Comparison of ENCODE assay signal across 9 cellular contexts in the genomic region with DNA sequence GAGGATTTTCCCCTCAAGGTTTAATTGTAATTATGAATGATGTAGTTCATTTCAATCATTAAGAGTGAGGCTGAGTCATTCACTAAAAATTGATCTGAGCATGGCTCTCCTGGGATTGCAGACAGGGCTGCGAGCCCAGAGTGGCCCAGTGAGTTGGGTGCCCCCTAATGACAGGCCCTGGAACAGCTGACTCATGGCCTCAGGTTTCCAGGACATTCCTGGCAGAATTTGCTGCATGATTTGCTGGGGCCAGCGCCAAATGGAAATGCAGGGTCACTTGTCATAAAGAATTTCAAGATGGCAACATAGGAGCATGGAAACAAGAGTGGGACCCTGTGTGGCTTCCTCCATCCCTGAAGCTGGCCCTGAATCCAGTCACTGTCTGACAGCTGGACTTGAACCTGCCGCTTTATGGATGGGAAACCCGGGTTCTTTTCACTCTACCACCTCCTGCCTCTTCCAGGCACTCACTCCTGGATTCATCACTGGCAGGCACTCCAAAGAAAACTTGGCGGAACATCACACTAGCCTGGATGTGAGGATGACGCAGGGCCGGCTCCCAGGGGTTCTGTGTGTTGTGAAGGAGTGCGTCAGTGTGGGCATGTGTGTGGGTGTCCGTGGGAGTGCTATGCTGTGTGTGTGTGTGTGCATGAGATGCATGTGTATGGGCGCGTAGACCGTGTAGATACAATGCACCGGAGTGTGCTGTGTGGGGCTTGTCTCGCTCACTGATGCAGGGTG. TPM values are rescaled to one million over a fixed set of nuclear protein-coding genes. Genes with fewer than 3 reads are reported as not detected.
A peak's percentile ranks its signal among the peaks of the same experiment; 100 is the strongest.
DNase-seq lines count a peak whose midpoint lies in the region; ATAC-seq and TF ChIP-seq lines count a peak whose summit lies in the region.
"Had no signal": no experiment of that assay in that cellular context is flagged by ENCODE, and none has a peak within 500 bp of the region (broad histone marks: within the 10 kb centered on the region; RNA-seq: fewer than 3 reads in every experiment).

No MANE protein-coding gene starts in this region.

- WGBS in HUES64: 90% methylated on average over 14 of the region's 14 CpGs
- WGBS in SK-N-SH (ENCODE audit: low lambda C conversion rate): 90% methylated on average over 14 of the region's 14 CpGs
- 84 to 89% (median 87%) methylated on average over 14 of the region's 14 CpGs for WGBS in heart left ventricle, 4 donors
- 86 to 90% (median 88%) methylated on average over 13 to 14 of the region's 14 CpGs for WGBS in stomach, 5 donors

- no peaks in the 10 kb centered on the region for H3F3A ChIP-seq in SK-N-SH (replicated peaks; ENCODE audit: insufficient read depth)

- TF ChIP-seq RAD21 in SK-N-SH (IDR thresholded peaks at IDR 0.05; ENCODE audit: low read length): peak; percentile 67

- peak overlapping the region; percentile 64; the same call in 1 of the 2 replicates for H3K27ac ChIP-seq in HUES64 (ENCODE audit: low read depth, low read length)
- no peak overlapping the region for H3K27ac ChIP-seq in SK-N-SH (ENCODE audit: low read depth in 2 of 2, low read length in 1 of 2)
- no peak overlapping the region for H3K27ac ChIP-seq in heart left ventricle
- H3K27ac ChIP-seq in stomach: no peak overlapping the region
- H3K27ac ChIP-seq: ovary had no signal

- DNase-seq in EH (ENCODE audit: low read depth) (peak; percentile 77), SK-N-SH (peak; percentile 81), heart left ventricle (peak in 2 of 5 donors; percentile 42 to 55), stomach (peak; percentile 56), GF-D8 (lab: John Stamatoyannopoulos, UW) (no peak)

- POLR2A ChIA-PET in SK-N-SH (lab: Yijun Ruan, JAX): no interaction called here

- peak; percentile 57 to 82 (median 72) for ATAC-seq in heart left ventricle
- no peak for ATAC-seq in HG02852 (IDR thresholded peaks at IDR 0.05; ENCODE audit: unreplicated experiment)
- ATAC-seq in GM18498 (IDR thresholded peaks at IDR 0.05; ENCODE audit: unreplicated experiment): no peak

- H3K27me3 ChIP-seq in HUES64 (ENCODE audit: insufficient read depth, low read length): no peaks in the 10 kb centered on the region
- no peaks in the 10 kb centered on the region for H3K27me3 ChIP-seq in SK-N-SH (ENCODE audit: insufficient read depth)
- no peaks in the 10 kb centered on the region for H3K27me3 ChIP-seq in heart left ventricle
- peaks cover 0 to 6% (median 0%) of the 10 kb centered on the region in 3 donors for H3K27me3 ChIP-seq in stomach
- H3K27me3 ChIP-seq: ovary had no signal

- intact Hi-C loops in heart left ventricle (cut with DNase I): no loop called here
- intact Hi-C loops in stomach (cut with DNase I; ENCODE audit: low total_unique reads): no loop called here

- H3K9me3 ChIP-seq in HUES64 (ENCODE audit: insufficient read depth, low read depth, low read length): no peaks in the 10 kb centered on the region
- no peaks in the 10 kb centered on the region for H3K9me3 ChIP-seq in SK-N-SH
- no peaks in the 10 kb centered on the region for H3K9me3 ChIP-seq in heart left ventricle
- H3K9me3 ChIP-seq in stomach: no peaks in the 10 kb centered on the region
- H3K9me3 ChIP-seq: ovary had no signal

- no peaks in the 10 kb centered on the region for H3K9me2 ChIP-seq in SK-N-SH

- H4K20me1 ChIP-seq in SK-N-SH (ENCODE audit: insufficient read depth): no peaks in the 10 kb centered on the region

- TF ChIP-seq POLR2A in heart left ventricle (IDR thresholded peaks at IDR 0.05) (no peak), stomach (IDR thresholded peaks at IDR 0.05) (no peak)

- peak overlapping the region; percentile 2; the same call in 1 of the 2 replicates for H3K9ac ChIP-seq in HUES64 (ENCODE audit: low read depth, low read length)
- H3K9ac ChIP-seq in SK-N-SH: no peak overlapping the region

- H3K4me1 ChIP-seq in HUES64 (ENCODE audit: insufficient read depth, low read length) (peaks cover 7% of the 10 kb centered on the region), SK-N-SH (ENCODE audit: control insufficient read depth in 1 of 2, insufficient read depth in 2 of 2, low read depth in 1 of 2, low read length in 1 of 2) (peaks cover 0 to 5% of the 10 kb centered on the region in 2 experiments; a peak in 1 of 4 replicates), heart left ventricle (peaks cover 0 to 6% (median 0%) of the 10 kb centered on the region in 12 donors), stomach (peaks cover 0 to 15% (median 0%) of the 10 kb centered on the region in 4 donors)

- TF ChIP-seq EP300 in SK-N-SH (IDR thresholded peaks at IDR 0.05; ENCODE audit: borderline replicate concordance in 1 of 2, low read depth in 1 of 2, low read length in 1 of 2) (no peak), stomach (IDR thresholded peaks at IDR 0.05) (no peak)

- no peak overlapping the region for H3K4me2 ChIP-seq in SK-N-SH

- no peaks in the 10 kb centered on the region for H3K79me2 ChIP-seq in SK-N-SH (ENCODE audit: insufficient read depth)

- TF ChIP-seq CTCF in SK-N-SH (IDR thresholded peaks at IDR 0.05) (peak; percentile 70), heart left ventricle (IDR thresholded peaks at IDR 0.05) (peak in 11 of 12 donors; percentile 27 to 58 (median 44)), stomach (IDR thresholded peaks at IDR 0.05) (peak in 2 of 7 experiments; percentile 26 to 37)

- no peak overlapping the region for H2AFZ ChIP-seq in SK-N-SH (ENCODE audit: low read depth)

- CTCF ChIA-PET in SK-N-SH (lab: Yijun Ruan, JAX): interaction anchor here (0.8 to 1.7 kb wide), 19 partner anchors 12 to 222 kb away, joined by 3 to 8 read pairs (median 3); a partner anchor contains a TSS

- H3K36me3 ChIP-seq in HUES64 (ENCODE audit: insufficient read depth, low read length): no peaks in the 10 kb centered on the region
- H3K36me3 ChIP-seq in SK-N-SH (replicated peaks in 1 of 2; ENCODE audit: control insufficient read depth in 1 of 2, insufficient read depth in 2 of 2, low read length in 1 of 2): no peaks in the 10 kb centered on the region
- H3K36me3 ChIP-seq in heart left ventricle: no peaks in the 10 kb centered on the region
- H3K36me3 ChIP-seq in stomach: no peaks in the 10 kb centered on the region
- H3K36me3 ChIP-seq: ovary had no signal

- H3K4me3 ChIP-seq in HUES64 (ENCODE audit: low read length): no peak overlapping the region
- no peak overlapping the region for H3K4me3 ChIP-seq in SK-N-SH (ENCODE audit: low read depth in 2 of 2, low read length in 1 of 2)
- H3K4me3 ChIP-seq in heart left ventricle: no peak overlapping the region
- no peak overlapping the region for H3K4me3 ChIP-seq in stomach
- H3K4me3 ChIP-seq: ovary had no signal

TF ChIP-seq in SK-N-SH, 30 proteins besides CTCF, POLR2A, EP300 and RAD21:
- TF ChIP-seq SMC3 (IDR thresholded peaks at IDR 0.05; ENCODE audit: low read depth, low read length): peak; percentile 36; the same call in 1 of the 2 replicates
- peak; percentile 18; the same call in 1 of the 2 replicates for TF ChIP-seq FOSL2 (IDR thresholded peaks at IDR 0.05; ENCODE audit: borderline replicate concordance, low read depth)
- TF ChIP-seq, protein P1, sequence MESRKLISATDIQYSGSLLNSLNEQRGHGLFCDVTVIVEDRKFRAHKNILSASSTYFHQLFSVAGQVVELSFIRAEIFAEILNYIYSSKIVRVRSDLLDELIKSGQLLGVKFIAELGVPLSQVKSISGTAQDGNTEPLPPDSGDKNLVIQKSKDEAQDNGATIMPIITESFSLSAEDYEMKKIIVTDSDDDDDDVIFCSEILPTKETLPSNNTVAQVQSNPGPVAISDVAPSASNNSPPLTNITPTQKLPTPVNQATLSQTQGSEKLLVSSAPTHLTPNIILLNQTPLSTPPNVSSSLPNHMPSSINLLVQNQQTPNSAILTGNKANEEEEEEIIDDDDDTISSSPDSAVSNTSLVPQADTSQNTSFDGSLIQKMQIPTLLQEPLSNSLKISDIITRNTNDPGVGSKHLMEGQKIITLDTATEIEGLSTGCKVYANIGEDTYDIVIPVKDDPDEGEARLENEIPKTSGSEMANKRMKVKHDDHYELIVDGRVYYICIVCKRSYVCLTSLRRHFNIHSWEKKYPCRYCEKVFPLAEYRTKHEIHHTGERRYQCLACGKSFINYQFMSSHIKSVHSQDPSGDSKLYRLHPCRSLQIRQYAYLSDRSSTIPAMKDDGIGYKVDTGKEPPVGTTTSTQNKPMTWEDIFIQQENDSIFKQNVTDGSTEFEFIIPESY (IDR thresholded peaks at IDR 0.05; ENCODE audit: borderline replicate concordance, low read depth): no peak
- TF ChIP-seq, protein P2, sequence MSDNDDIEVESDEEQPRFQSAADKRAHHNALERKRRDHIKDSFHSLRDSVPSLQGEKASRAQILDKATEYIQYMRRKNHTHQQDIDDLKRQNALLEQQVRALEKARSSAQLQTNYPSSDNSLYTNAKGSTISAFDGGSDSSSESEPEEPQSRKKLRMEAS (IDR thresholded peaks at IDR 0.05; ENCODE audit: low read depth): no peak
- TF ChIP-seq RXRA (IDR thresholded peaks at IDR 0.05; ENCODE audit: borderline replicate concordance, low read depth): no peak
- TF ChIP-seq MEF2A (IDR thresholded peaks at IDR 0.05; ENCODE audit: borderline replicate concordance, low read depth): no peak
- TF ChIP-seq GABPA (IDR thresholded peaks at IDR 0.05; ENCODE audit: low read depth): no peak
- no peak for TF ChIP-seq FOXJ3 (CRISPR knock-in tag; IDR thresholded peaks at IDR 0.05)
- no peak for TF ChIP-seq NRF1 (IDR thresholded peaks at IDR 0.05; ENCODE audit: low read depth, low read length)
- no peak for TF ChIP-seq RFX5 (IDR thresholded peaks at IDR 0.05; ENCODE audit: low read length)
- TF ChIP-seq YY1 (IDR thresholded peaks at IDR 0.05; ENCODE audit: low read depth): no peak
- TF ChIP-seq RCOR1 (IDR thresholded peaks at IDR 0.05; ENCODE audit: low read length): no peak

RNA-seq across cellular contexts. Expression of a gene that starts 15.2 kb away (rescaled TPM):
- polyA plus RNA-seq in HUES64 (2013, experiment 1 of 2): 0.65 TPM
- polyA plus RNA-seq in HUES64 (2013, experiment 2 of 2): 0.51 TPM
- not detected in 2 replicates for polyA plus RNA-seq in SK-N-SH (2012; rRNA removed)
- polyA plus RNA-seq in SK-N-SH (2012; cell fraction: cytosol; rRNA removed): 0.01 TPM in 1 of 2 replicates, not detected in the other
- 0.01 TPM in 2 replicates for polyA plus RNA-seq in SK-N-SH (2012; cell fraction: nucleus; rRNA removed)
- total RNA-seq in heart left ventricle: under 1 TPM in 1 of 9 donors, not detected in 8; 0.14 TPM
- under 1 TPM; 0.03 to 0.04 TPM for polyA plus RNA-seq in heart left ventricle
- 1 to 10 TPM in 1 of 5 donors, under 1 TPM in 2, not detected in 2; 0.29 to 3.6 (median 0.37) TPM for total RNA-seq in stomach
- polyA plus RNA-seq in stomach: under 1 TPM in 2 of 3 donors, not detected in 1; 0.06 to 0.18 TPM

Comparison
In these comparisons a context has a peak if more than half of its experiments do, and no peak if none do; other contexts are left out.
1. ATAC-seq: peak in heart left ventricle (4 of 4); none in HG02852 (single experiment) and GM18498 (single experiment).